Comparison of ENCODE assay signal across 1 cellular context in the genomic region with DNA sequence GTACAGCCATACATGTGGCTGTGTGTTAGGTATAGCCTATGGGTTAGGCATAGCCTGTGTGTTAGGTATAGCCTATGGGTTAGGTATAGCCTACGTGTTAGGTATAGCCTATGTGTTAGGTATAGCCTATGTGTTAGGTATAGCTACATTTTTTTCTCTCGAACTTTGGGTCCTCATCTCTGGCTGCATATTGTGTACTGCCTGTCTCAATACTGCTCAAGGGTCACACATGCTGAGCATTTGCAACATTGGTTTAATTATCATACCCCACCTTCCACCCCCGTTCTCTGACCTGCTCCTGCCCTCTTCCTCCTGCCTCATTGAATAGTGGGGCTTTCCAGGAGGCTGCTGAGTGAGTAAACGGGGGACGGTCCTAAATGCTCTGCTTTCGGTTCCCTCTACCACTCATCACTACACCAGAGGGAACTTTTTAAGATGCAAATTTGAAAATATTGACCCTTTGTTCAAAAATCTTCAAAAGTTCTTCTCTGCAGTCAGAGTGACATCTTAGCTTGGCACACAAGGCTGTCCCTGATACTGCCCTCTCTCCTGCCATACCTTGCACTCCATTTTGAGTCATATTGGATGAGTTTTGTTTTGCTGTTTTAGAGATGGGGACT.
TF ChIP-seq lines count a peak whose summit lies in the region.

No MANE protein-coding gene starts in this region.

TF ChIP-seq in GM23338, 12 proteins besides CTCF, POLR2A, EP300 and RAD21 (continued from another document):
- TF ChIP-seq, protein P1, sequence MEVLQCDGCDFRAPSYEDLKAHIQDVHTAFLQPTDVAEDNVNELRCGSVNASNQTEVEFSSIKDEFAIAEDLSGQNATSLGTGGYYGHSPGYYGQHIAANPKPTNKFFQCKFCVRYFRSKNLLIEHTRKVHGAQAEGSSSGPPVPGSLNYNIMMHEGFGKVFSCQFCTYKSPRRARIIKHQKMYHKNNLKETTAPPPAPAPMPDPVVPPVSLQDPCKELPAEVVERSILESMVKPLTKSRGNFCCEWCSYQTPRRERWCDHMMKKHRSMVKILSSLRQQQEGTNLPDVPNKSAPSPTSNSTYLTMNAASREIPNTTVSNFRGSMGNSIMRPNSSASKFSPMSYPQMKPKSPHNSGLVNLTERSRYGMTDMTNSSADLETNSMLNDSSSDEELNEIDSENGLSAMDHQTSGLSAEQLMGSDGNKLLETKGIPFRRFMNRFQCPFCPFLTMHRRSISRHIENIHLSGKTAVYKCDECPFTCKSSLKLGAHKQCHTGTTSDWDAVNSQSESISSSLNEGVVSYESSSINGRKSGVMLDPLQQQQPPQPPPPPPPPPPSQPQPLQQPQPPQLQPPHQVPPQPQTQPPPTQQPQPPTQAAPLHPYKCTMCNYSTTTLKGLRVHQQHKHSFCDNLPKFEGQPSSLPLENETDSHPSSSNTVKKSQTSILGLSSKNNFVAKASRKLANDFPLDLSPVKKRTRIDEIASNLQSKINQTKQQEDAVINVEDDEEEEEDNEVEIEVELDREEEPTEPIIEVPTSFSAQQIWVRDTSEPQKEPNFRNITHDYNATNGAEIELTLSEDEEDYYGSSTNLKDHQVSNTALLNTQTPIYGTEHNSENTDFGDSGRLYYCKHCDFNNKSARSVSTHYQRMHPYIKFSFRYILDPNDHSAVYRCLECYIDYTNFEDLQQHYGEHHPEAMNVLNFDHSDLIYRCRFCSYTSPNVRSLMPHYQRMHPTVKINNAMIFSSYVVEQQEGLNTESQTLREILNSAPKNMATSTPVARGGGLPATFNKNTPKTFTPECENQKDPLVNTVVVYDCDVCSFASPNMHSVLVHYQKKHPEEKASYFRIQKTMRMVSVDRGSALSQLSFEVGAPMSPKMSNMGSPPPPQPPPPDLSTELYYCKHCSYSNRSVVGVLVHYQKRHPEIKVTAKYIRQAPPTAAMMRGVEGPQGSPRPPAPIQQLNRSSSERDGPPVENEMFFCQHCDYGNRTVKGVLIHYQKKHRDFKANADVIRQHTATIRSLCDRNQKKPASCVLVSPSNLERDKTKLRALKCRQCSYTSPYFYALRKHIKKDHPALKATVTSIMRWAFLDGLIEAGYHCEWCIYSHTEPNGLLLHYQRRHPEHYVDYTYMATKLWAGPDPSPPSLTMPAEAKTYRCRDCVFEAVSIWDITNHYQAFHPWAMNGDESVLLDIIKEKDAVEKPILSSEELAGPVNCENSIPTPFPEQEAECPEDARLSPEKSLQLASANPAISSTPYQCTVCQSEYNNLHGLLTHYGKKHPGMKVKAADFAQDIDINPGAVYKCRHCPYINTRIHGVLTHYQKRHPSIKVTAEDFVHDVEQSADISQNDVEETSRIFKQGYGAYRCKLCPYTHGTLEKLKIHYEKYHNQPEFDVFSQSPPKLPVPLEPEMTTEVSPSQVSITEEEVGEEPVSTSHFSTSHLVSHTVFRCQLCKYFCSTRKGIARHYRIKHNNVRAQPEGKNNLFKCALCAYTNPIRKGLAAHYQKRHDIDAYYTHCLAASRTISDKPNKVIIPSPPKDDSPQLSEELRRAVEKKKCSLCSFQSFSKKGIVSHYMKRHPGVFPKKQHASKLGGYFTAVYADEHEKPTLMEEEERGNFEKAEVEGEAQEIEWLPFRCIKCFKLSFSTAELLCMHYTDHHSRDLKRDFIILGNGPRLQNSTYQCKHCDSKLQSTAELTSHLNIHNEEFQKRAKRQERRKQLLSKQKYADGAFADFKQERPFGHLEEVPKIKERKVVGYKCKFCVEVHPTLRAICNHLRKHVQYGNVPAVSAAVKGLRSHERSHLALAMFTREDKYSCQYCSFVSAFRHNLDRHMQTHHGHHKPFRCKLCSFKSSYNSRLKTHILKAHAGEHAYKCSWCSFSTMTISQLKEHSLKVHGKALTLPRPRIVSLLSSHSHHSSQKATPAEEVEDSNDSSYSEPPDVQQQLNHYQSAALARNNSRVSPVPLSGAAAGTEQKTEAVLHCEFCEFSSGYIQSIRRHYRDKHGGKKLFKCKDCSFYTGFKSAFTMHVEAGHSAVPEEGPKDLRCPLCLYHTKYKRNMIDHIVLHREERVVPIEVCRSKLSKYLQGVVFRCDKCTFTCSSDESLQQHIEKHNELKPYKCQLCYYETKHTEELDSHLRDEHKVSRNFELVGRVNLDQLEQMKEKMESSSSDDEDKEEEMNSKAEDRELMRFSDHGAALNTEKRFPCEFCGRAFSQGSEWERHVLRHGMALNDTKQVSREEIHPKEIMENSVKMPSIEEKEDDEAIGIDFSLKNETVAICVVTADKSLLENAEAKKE (CRISPR knock-in tag; IDR thresholded peaks at IDR 0.05), result no peak
- no peak for TF ChIP-seq POLR2AphosphoS5 (IDR thresholded peaks at IDR 0.05; ENCODE audit: low read depth)
- no peak for TF ChIP-seq NANOG (IDR thresholded peaks at IDR 0.05; ENCODE audit: borderline replicate concordance)
TF ChIP-seq in GM23338: peak in this region for 0.
